In genomic region chrX:104156630-104157529, GRCh38 we compare ENCODE assay signal across 8 cellular contexts. TPM values are rescaled to one million over a fixed set of nuclear protein-coding genes. Genes with fewer than 3 reads are reported as not detected.
DNase-seq lines count a peak whose midpoint lies in the region; ATAC-seq and TF ChIP-seq lines count a peak whose summit lies in the region.

SLC25A53 (minus strand) TSS chrX:104157009; CDS start chrX:104105257, 51,752 bp downstream.

- WGBS in esophagus, 2 donors: 1 to 32% methylated on average over 44 of the region's 44 CpGs

- ATAC-seq in GM21526 (IDR thresholded peaks at IDR 0.05; ENCODE audit: low FRiP score, unreplicated experiment): peak; percentile 90

- H3K4me1 ChIP-seq in OCI-LY7 (ENCODE audit: insufficient read depth, low read length, poor library complexity, severe bottlenecking): peaks cover 6% of the 10 kb centered on the region
- no peaks in the 10 kb centered on the region for H3K4me1 ChIP-seq in esophagus (ENCODE audit: control insufficient read depth in 2 of 2, insufficient read depth in 2 of 2, low read length in 1 of 2)
- peaks cover 4% of the 10 kb centered on the region for H3K4me1 ChIP-seq in muscle layer of colon (ENCODE audit: insufficient read depth, low read length)

- no peak for TF ChIP-seq CTCF in OCI-LY7 (conservative IDR thresholded peaks at IDR 0.05; ENCODE audit: low read length)

- CTCF ChIA-PET in OCI-LY7 (lab: Charles Lee; ENCODE audit: unreplicated experiment): no interaction called here

- POLR2A ChIA-PET in OCI-LY7 (lab: Charles Lee): interaction anchor here (0.6 to 2.8 kb wide), 6 partner anchors 9 to 631 kb away, joined by 3 to 26 read pairs (median 3); partner anchors contain the start of genes FAM199X and ZCCHC18

- peak within 1 kb of the TSS; percentile 87 for H3K27ac ChIP-seq in OCI-LY7 (ENCODE audit: low read depth, low read length, poor library complexity, severe bottlenecking)
- peak within 1 kb of the TSS; percentile 79 to 89 for H3K27ac ChIP-seq in esophagus (ENCODE audit: low read depth in 2 of 2, low read length in 1 of 2)
- peak within 1 kb of the TSS; percentile 54 for H3K27ac ChIP-seq in muscle layer of colon (ENCODE audit: low read depth, low read length)

- peak within 1 kb of the TSS; percentile 85; the same call in 1 of the 2 replicates for H2AFZ ChIP-seq in OCI-LY7 (ENCODE audit: low read length)

- peak within 1 kb of the TSS; percentile 85 for H3K4me2 ChIP-seq in OCI-LY7 (ENCODE audit: low read length)

- H3K4me3 ChIP-seq in OCI-LY7 (ENCODE audit: low read depth, low read length, poor library complexity, severe bottlenecking): peak within 1 kb of the TSS; percentile 78
- peak within 1 kb of the TSS; percentile 60 to 66 for H3K4me3 ChIP-seq in esophagus (ENCODE audit: low read depth in 1 of 2, low read length in 2 of 2)
- H3K4me3 ChIP-seq in muscle layer of colon (ENCODE audit: low read depth in 1 of 2, low read length in 2 of 2): peak within 1 kb of the TSS; percentile 60 to 61

- H3K79me2 ChIP-seq in OCI-LY7 (ENCODE audit: insufficient read depth, low read depth, low read length): peaks cover 19% of the 10 kb centered on the region; the same call in 1 of the 2 replicates

- BruUV-seq in OCI-LY7 (replicated peaks; lab: Mats Ljungman, UMichigan): TSS peak; percentile 96

- no peaks in the 10 kb centered on the region for H3K9me2 ChIP-seq in OCI-LY7 (ENCODE audit: insufficient read depth, low read length)

- H3K9me3 ChIP-seq in OCI-LY7 (ENCODE audit: low read length) (no peaks in the 10 kb centered on the region), esophagus (ENCODE audit: control insufficient read depth in 2 of 2, insufficient read depth in 1 of 2, low read depth in 1 of 2, low read length in 1 of 2) (no peaks in the 10 kb centered on the region), muscle layer of colon (ENCODE audit: low read length) (no peaks in the 10 kb centered on the region)

- no peaks in the 10 kb centered on the region for H4K20me1 ChIP-seq in OCI-LY7 (ENCODE audit: insufficient read depth, low read length)

- peak within 1 kb of the TSS; percentile 64 for H3K9ac ChIP-seq in muscle layer of colon (ENCODE audit: low read length)

- H3K36me3 ChIP-seq in OCI-LY7 (ENCODE audit: insufficient read depth, low read length): no peaks in the 10 kb centered on the region
- H3K36me3 ChIP-seq in esophagus (ENCODE audit: control insufficient read depth in 2 of 2, insufficient read depth in 2 of 2, low read length in 1 of 2): no peaks in the 10 kb centered on the region
- no peaks in the 10 kb centered on the region for H3K36me3 ChIP-seq in muscle layer of colon (ENCODE audit: insufficient read depth, low read length)

- DNase-seq in DMS 273 treated with DMSO at 0.1 percent for 48 hours (lab: John Stamatoyannopoulos, UW) (peak; percentile 75), HuH-7 (ENCODE audit: low spot score) (peak; percentile 37), OCI-LY7 (ENCODE audit: low spot score) (peak; percentile 87)
- peak; percentile 75 for DNase-seq in activated T-cell treated with anti-CD3 and anti-CD28 coated beads, Interleukin-2, amount 50 U/mL, for 1 hour
- peak; percentile 44 for DNase-seq in stimulated activated CD8-positive, alpha-beta memory T cell treated with anti-CD3 and anti-CD28 coated beads, Interleukin-7, amount 100 ng/mL, for 24 hours (ENCODE audit: low read depth)

- H3K27me3 ChIP-seq in esophagus (ENCODE audit: control insufficient read depth in 1 of 2, insufficient read depth in 2 of 2, low read length in 2 of 2) (no peaks in the 10 kb centered on the region), muscle layer of colon (ENCODE audit: control insufficient read depth in 1 of 2, insufficient read depth in 2 of 2, low read length in 2 of 2) (no peaks in the 10 kb centered on the region)

- intact Hi-C loops in OCI-LY7 (cut with micrococcal nuclease; ENCODE audit: unreplicated experiment): loop anchor here (2.0 kb wide), 1 partner anchor 238 kb away; no protein-coding TSS in a partner anchor

RNA-seq across cellular contexts. Expression of gene SLC25A53, which starts in this region (rescaled TPM):
- 15.6 and 23.1 TPM in 2 replicates for total RNA-seq in OCI-LY7 (2014; rRNA removed; shearing (Covaris generic))
- 4.8 and 5.5 TPM in 2 replicates for total RNA-seq in OCI-LY7 (2022)
- polyA plus RNA-seq in esophagus: 1 to 10 TPM; 2.9 to 4.1 TPM

Comparison
In these comparisons a context has a peak if more than half of its experiments do, and no peak if none do; other contexts are left out.
1. Peak in every context shown above with its lines: DNase-seq, ATAC-seq, H3K4me3 ChIP-seq and H3K27ac ChIP-seq.
2. DNase-seq: peak in every context shown above with its lines; median percentile 87 in OCI-LY7; 75 in DMS 273 treated with DMSO at 0.1 percent for 48 hours; 75 in activated T-cell treated with anti-CD3 and anti-CD28 coated beads, Interleukin-2, amount 50 U/mL, for 1 hour; 44 in stimulated activated CD8-positive, alpha-beta memory T cell treated with anti-CD3 and anti-CD28 coated beads, Interleukin-7, amount 100 ng/mL, for 24 hours; 37 in HuH-7.